8 cellular contexts compared by ENCODE assay signal in genomic region chr13:75760182-75760981, GRCh38.
A peak's percentile ranks its signal among the peaks of the same experiment; 100 is the strongest.
DNase-seq lines count a peak whose midpoint lies in the region; ATAC-seq and TF ChIP-seq lines count a peak whose summit lies in the region.

No MANE protein-coding gene starts in this region.

- H3K36me3 Mint-ChIP-seq in naive thymus-derived CD4-positive, alpha-beta T cell = peaks cover 0 to 21% (median under 1%) of the 10 kb centered on the region in 5 donors

- no peaks in the 10 kb centered on the region for H3K27me3 ChIP-seq in SK-N-SH (ENCODE audit: insufficient read depth)
- H3K27me3 ChIP-seq in naive thymus-derived CD4-positive, alpha-beta T cell (ENCODE audit: control insufficient read depth in 2 of 2, insufficient read depth in 2 of 2, low read length in 2 of 2) = no peaks in the 10 kb centered on the region

- H3K9me2 ChIP-seq in SK-N-SH = no peaks in the 10 kb centered on the region

- no peak for TF ChIP-seq EP300 in SK-N-SH (IDR thresholded peaks at IDR 0.05; ENCODE audit: borderline replicate concordance in 1 of 2, low read depth in 1 of 2, low read length in 1 of 2)

- peaks cover 37 to 72% (median 68%) of the 10 kb centered on the region in 7 donors for H3K4me1 Mint-ChIP-seq in naive thymus-derived CD4-positive, alpha-beta T cell

- peaks cover 30% of the 10 kb centered on the region for H3F3A ChIP-seq in SK-N-SH (replicated peaks; ENCODE audit: insufficient read depth)

- no peak overlapping the region for H3K4me2 ChIP-seq in SK-N-SH

- intact Hi-C loops in naive thymus-derived CD4-positive, alpha-beta T cell (cut with micrococcal nuclease) = loop anchor here (1.0 to 10.0 kb wide), 16 partner anchors 18 to 1937 kb away; partner anchors contain the start of genes KCTD12 (in 2 of the 2), LMO7 (in 2 of the 2), SLAIN1 (in 2 of the 2) and CLN5 (in 1 of the 2)

- H3K27ac Mint-ChIP-seq in naive thymus-derived CD4-positive, alpha-beta T cell = peak overlapping the region; percentile 86 to 99 (median 96)

- H3K9me3 Mint-ChIP-seq in naive thymus-derived CD4-positive, alpha-beta T cell = peaks cover 0 to 5% (median 0%) of the 10 kb centered on the region in 11 donors

- 70% methylated on average over 9 of the region's 9 CpGs for WGBS in SK-N-SH (ENCODE audit: low lambda C conversion rate)

- ATAC-seq in SK-N-SH treated with all-trans-retinoic acid at 6 μM for 48 hours = peak; percentile 59
- ATAC-seq in HG02885 (IDR thresholded peaks at IDR 0.05; ENCODE audit: poor library complexity, unreplicated experiment) = peak; percentile 35
- peak; percentile 75 for ATAC-seq in naive thymus-derived CD4-positive, alpha-beta T cell

- no peak overlapping the region for H2AFZ ChIP-seq in SK-N-SH (ENCODE audit: low read depth)

- no peaks in the 10 kb centered on the region for H3K27me3 Mint-ChIP-seq in naive thymus-derived CD4-positive, alpha-beta T cell

- DNase-seq in SK-N-SH (no peak), NCI-H345 treated with DMSO at 0.1 percent for 48 hours (lab: John Stamatoyannopoulos, UW; ENCODE audit: unreplicated experiment) (peak; percentile 69), coronary artery (ENCODE audit: low spot score) (no peak), SW 1271 (lab: John Stamatoyannopoulos, UW) (no peak)
- DNase-seq in naive thymus-derived CD4-positive, alpha-beta T cell = peak in 7 of 9 donors; percentile 29 to 60 (median 46)
- no peak for DNase-seq in stimulated activated CD4-positive, alpha-beta T cell treated with anti-CD3 and anti-CD28 coated beads, Interleukin-4, amount 100 ng/mL, for 24 hours

- no peak for TF ChIP-seq RAD21 in SK-N-SH (IDR thresholded peaks at IDR 0.05; ENCODE audit: low read length)

- peak overlapping the region; percentile 79 to 96 (median 92) for H3K4me3 Mint-ChIP-seq in naive thymus-derived CD4-positive, alpha-beta T cell

- CTCF ChIA-PET in SK-N-SH (lab: Yijun Ruan, JAX) = interaction anchor here (0.8 to 3.2 kb wide), 4 partner anchors 23 to 110 kb away, joined by 3 to 14 read pairs (median 4); no protein-coding TSS in a partner anchor
- CTCF ChIA-PET in naive thymus-derived CD4-positive, alpha-beta T cell (lab: Charles Lee) = interaction anchor here (0.6 to 3.9 kb wide), 17 partner anchors 9 to 116 kb away, joined by 3 to 19 read pairs (median 4); no protein-coding TSS in a partner anchor

- H3K36me3 ChIP-seq in SK-N-SH (replicated peaks in 1 of 2; ENCODE audit: control insufficient read depth in 1 of 2, insufficient read depth in 2 of 2, low read length in 1 of 2) = peaks cover 21 to 53% of the 10 kb centered on the region in 2 experiments
- no peaks in the 10 kb centered on the region for H3K36me3 ChIP-seq in naive thymus-derived CD4-positive, alpha-beta T cell (ENCODE audit: control insufficient read depth in 2 of 3, insufficient read depth in 3 of 3, low read length in 3 of 3)

- no peaks in the 10 kb centered on the region for H3K9me3 ChIP-seq in SK-N-SH
- H3K9me3 ChIP-seq in naive thymus-derived CD4-positive, alpha-beta T cell (ENCODE audit: control insufficient read depth in 2 of 3, low read length in 3 of 3) = no peaks in the 10 kb centered on the region

- peaks cover 92% of the 10 kb centered on the region for H4K20me1 ChIP-seq in SK-N-SH (ENCODE audit: insufficient read depth)

- H3K4me3 ChIP-seq in SK-N-SH (ENCODE audit: low read depth in 2 of 2, low read length in 1 of 2) = no peak overlapping the region
- peak overlapping the region; percentile 58 for H3K4me3 ChIP-seq in coronary artery
- peak overlapping the region; percentile 65 for H3K4me3 ChIP-seq in naive thymus-derived CD4-positive, alpha-beta T cell (ENCODE audit: low read length)

- no peak overlapping the region for H3K9ac ChIP-seq in SK-N-SH

- peaks cover 100% of the 10 kb centered on the region for H3K79me2 ChIP-seq in SK-N-SH (ENCODE audit: insufficient read depth)

- POLR2A ChIA-PET in SK-N-SH (lab: Yijun Ruan, JAX) = no interaction called here
- POLR2A ChIA-PET in naive thymus-derived CD4-positive, alpha-beta T cell (lab: Charles Lee) = interaction anchor here (0.6 to 4.3 kb wide), 17 partner anchors 10 to 1569 kb away, joined by 3 to 81 read pairs (median 4); partner anchors contain the start of genes CLN5, FBXL3 and KCTD12

- H3K27ac ChIP-seq in SK-N-SH (ENCODE audit: low read depth in 2 of 2, low read length in 1 of 2) (no peak overlapping the region), coronary artery (peak overlapping the region; percentile 53 to 66)
- H3K27ac ChIP-seq in naive thymus-derived CD4-positive, alpha-beta T cell (ENCODE audit: low read depth, low read length) = peak overlapping the region; percentile 78

- peaks cover 6 to 8% of the 10 kb centered on the region in 2 experiments; a peak in 3 of 4 replicates for H3K4me1 ChIP-seq in SK-N-SH (ENCODE audit: control insufficient read depth in 1 of 2, insufficient read depth in 2 of 2, low read depth in 1 of 2, low read length in 1 of 2)
- peaks cover 30 to 32% of the 10 kb centered on the region in 2 donors for H3K4me1 ChIP-seq in naive thymus-derived CD4-positive, alpha-beta T cell (ENCODE audit: control insufficient read depth in 2 of 2, insufficient read depth in 2 of 2, low read length in 2 of 2)

- TF ChIP-seq CTCF in SK-N-SH (IDR thresholded peaks at IDR 0.05) (no peak), coronary artery (IDR thresholded peaks at IDR 0.05) (no peak)

TF ChIP-seq in SK-N-SH treated with all-trans-retinoic acid at 6 μM for 48 hours, 23 proteins besides CTCF, POLR2A, EP300 and RAD21:
- TF ChIP-seq ESRRG (CRISPR knock-in tag; IDR thresholded peaks at IDR 0.05) = no peak
- no peak for TF ChIP-seq BACH2 (CRISPR knock-in tag; IDR thresholded peaks at IDR 0.05; ENCODE audit: borderline replicate concordance)
- TF ChIP-seq ZC3H10 (CRISPR knock-in tag; IDR thresholded peaks at IDR 0.05) = no peak
- no peak for TF ChIP-seq ZNF70 (CRISPR knock-in tag; IDR thresholded peaks at IDR 0.05)
- no peak for TF ChIP-seq PPARA (CRISPR knock-in tag; IDR thresholded peaks at IDR 0.05; ENCODE audit: borderline replicate concordance)
- no peak for TF ChIP-seq TOX (CRISPR knock-in tag; IDR thresholded peaks at IDR 0.05; ENCODE audit: borderline replicate concordance)
- TF ChIP-seq ZFP30 (CRISPR knock-in tag; IDR thresholded peaks at IDR 0.05) = no peak
- no peak for TF ChIP-seq POU6F1 (CRISPR knock-in tag; IDR thresholded peaks at IDR 0.05; ENCODE audit: borderline replicate concordance, low read depth)
- TF ChIP-seq ZNF8 (CRISPR knock-in tag; IDR thresholded peaks at IDR 0.05) = no peak

TF ChIP-seq in SK-N-SH, 30 proteins besides CTCF, POLR2A, EP300 and RAD21 (continues in another document):
- TF ChIP-seq TEAD4 (IDR thresholded peaks at IDR 0.05; ENCODE audit: borderline replicate concordance, insufficient read depth) (no peak), FOXM1 (IDR thresholded peaks at IDR 0.05; ENCODE audit: low read depth) (no peak), YY1 (IDR thresholded peaks at IDR 0.05; ENCODE audit: low read depth) (no peak), POLR2AphosphoS5 (IDR thresholded peaks at IDR 0.05; ENCODE audit: low read depth, low read length) (no peak), RXRA (IDR thresholded peaks at IDR 0.05; ENCODE audit: borderline replicate concordance, low read depth) (no peak), MXI1 (IDR thresholded peaks at IDR 0.05; ENCODE audit: low read depth, low read length) (no peak), NRF1 (IDR thresholded peaks at IDR 0.05; ENCODE audit: low read depth, low read length) (no peak), GABPA (IDR thresholded peaks at IDR 0.05; ENCODE audit: low read depth) (no peak), EZH2phosphoT487 (IDR thresholded peaks at IDR 0.05; ENCODE audit: borderline replicate concordance, low read depth) (no peak), USF1 (IDR thresholded peaks at IDR 0.05; ENCODE audit: borderline replicate concordance, low read depth) (no peak), USF2 (IDR thresholded peaks at IDR 0.05; ENCODE audit: borderline replicate concordance, low read depth, low read length) (no peak), REST (IDR thresholded peaks at IDR 0.05; ENCODE audit: low read depth, low read length) (no peak), FOXJ3 (CRISPR knock-in tag; IDR thresholded peaks at IDR 0.05) (no peak)

Comparison
In these comparisons a context has a peak if more than half of its experiments do, and no peak if none do; other contexts are left out.
1. DNase-seq: peak in NCI-H345 treated with DMSO at 0.1 percent for 48 hours (single experiment) and naive thymus-derived CD4-positive, alpha-beta T cell (7 of 9); none in SK-N-SH (single experiment), coronary artery (single experiment), stimulated activated CD4-positive, alpha-beta T cell treated with anti-CD3 and anti-CD28 coated beads, Interleukin-4, amount 100 ng/mL, for 24 hours (single experiment) and SW 1271 (0 of 2).
2. H3K27ac ChIP-seq: peak in coronary artery (2 of 2) and naive thymus-derived CD4-positive, alpha-beta T cell (single experiment); none in SK-N-SH (0 of 2).
3. H3K4me3 ChIP-seq: peak in coronary artery (single experiment) and naive thymus-derived CD4-positive, alpha-beta T cell (single experiment); none in SK-N-SH (0 of 2).
4. Peak in every context shown above with its lines, with median percentiles within 50 percentile points of each other: ATAC-seq.